8 cellular contexts compared by ENCODE assay signal in genomic region chr18:12408247-12408869, GRCh38.
A peak's percentile ranks its signal among the peaks of the same experiment; 100 is the strongest.
DNase-seq lines count a peak whose midpoint lies in the region; ATAC-seq, FAIRE-seq and TF ChIP-seq lines count a peak whose summit lies in the region.

No MANE protein-coding gene starts in this region.

- H3K79me2 ChIP-seq in OCI-LY3 (ENCODE audit: low read length) = peaks cover 36% of the 10 kb centered on the region

- no peak for DNase-seq in AG09309 (ENCODE audit: low read depth)
- DNase-seq in urothelium cell line (ENCODE audit: low spot score) = no peak
- no peak for DNase-seq in cerebellar nuclear complex (lab: John Stamatoyannopoulos, UW)
- DNase-seq in ecto neural progenitor cell (ENCODE audit: low spot score) = no peak

- H3K4me2 ChIP-seq in OCI-LY3 (ENCODE audit: low read length) = peak overlapping the region; percentile 73

- H3K9me3 ChIP-seq in OCI-LY3 (ENCODE audit: insufficient read depth, low read length) (no peaks in the 10 kb centered on the region), duodenal mucosa (ENCODE audit: control insufficient read depth in 1 of 2, low read length in 2 of 2) (no peaks in the 10 kb centered on the region), muscle layer of colon (ENCODE audit: low read length) (no peaks in the 10 kb centered on the region)

- FAIRE-seq in urothelium cell line (lab: Jason Lieb, UNC) = peak; percentile 72

- H3K4me1 ChIP-seq in OCI-LY3 (ENCODE audit: low read length) = peaks cover 22% of the 10 kb centered on the region
- peaks cover 15 to 20% of the 10 kb centered on the region in 2 donors for H3K4me1 ChIP-seq in duodenal mucosa (ENCODE audit: control insufficient read depth in 1 of 2, insufficient read depth in 2 of 2, low read length in 2 of 2)
- peaks cover 6% of the 10 kb centered on the region for H3K4me1 ChIP-seq in muscle layer of colon (ENCODE audit: insufficient read depth, low read length)

- H3K27me3 ChIP-seq in OCI-LY3 (ENCODE audit: low read depth, low read length) (peaks cover 36% of the 10 kb centered on the region), duodenal mucosa (ENCODE audit: control insufficient read depth in 1 of 2, insufficient read depth in 2 of 2, low read length in 2 of 2) (peaks cover 3 to 15% of the 10 kb centered on the region in 2 donors), muscle layer of colon (ENCODE audit: control insufficient read depth in 1 of 2, insufficient read depth in 2 of 2, low read length in 2 of 2) (no peaks in the 10 kb centered on the region)

- peak overlapping the region; percentile 63 for H3K4me3 ChIP-seq in AG09309 (ENCODE audit: control insufficient read depth, low read depth, low read length)
- peak overlapping the region; percentile 81 for H3K4me3 ChIP-seq in OCI-LY3 (ENCODE audit: low read length)
- H3K4me3 ChIP-seq in duodenal mucosa (ENCODE audit: low read depth in 1 of 2, low read length in 2 of 2) = peak overlapping the region; percentile 53 to 55
- peak overlapping the region; percentile 26 to 48 for H3K4me3 ChIP-seq in muscle layer of colon (ENCODE audit: low read depth in 1 of 2, low read length in 2 of 2)

- ATAC-seq in GM19467 (IDR thresholded peaks at IDR 0.05; ENCODE audit: unreplicated experiment) = peak; percentile 14

- no peak overlapping the region; the same call in 1 of the 2 replicates for H3K27ac ChIP-seq in OCI-LY3 (ENCODE audit: low read length)
- peak overlapping the region; percentile 27 for H3K27ac ChIP-seq in duodenal mucosa (ENCODE audit: low read depth, low read length)
- peak overlapping the region; percentile 56 for H3K27ac ChIP-seq in muscle layer of colon (ENCODE audit: low read depth, low read length)

- H3K9ac ChIP-seq in OCI-LY3 (ENCODE audit: low read length) (peak overlapping the region; percentile 70), duodenal mucosa (ENCODE audit: low read depth in 1 of 2, low read length in 2 of 2) (peak overlapping the region in 1 of 2 donors; percentile 40), muscle layer of colon (ENCODE audit: low read length) (peak overlapping the region; percentile 34)

- 0 out of 2 replicates have a peak, but pooled peaks cover 3% of the 10 kb centered on the region for H4K20me1 ChIP-seq in OCI-LY3 (ENCODE audit: insufficient read depth, low read length)

- TF ChIP-seq CTCF in AG09309 (IDR thresholded peaks at IDR 0.05; ENCODE audit: control insufficient read depth, insufficient read depth, low read depth, low read length, missing control alignments) (no peak), OCI-LY3 (IDR thresholded peaks at IDR 0.05; ENCODE audit: low read depth, low read length) (no peak)

- peaks cover 8% of the 10 kb centered on the region for H3K36me3 ChIP-seq in OCI-LY3 (replicated peaks; ENCODE audit: low read depth, low read length)
- no peaks in the 10 kb centered on the region for H3K36me3 ChIP-seq in duodenal mucosa (ENCODE audit: control insufficient read depth in 1 of 2, insufficient read depth in 2 of 2, low read length in 2 of 2)
- H3K36me3 ChIP-seq in muscle layer of colon (ENCODE audit: insufficient read depth, low read length) = no peaks in the 10 kb centered on the region

- H2AFZ ChIP-seq in OCI-LY3 (ENCODE audit: low read depth, low read length) = peak overlapping the region; percentile 9; the same call in 1 of the 2 replicates
